21 cellular contexts compared by ENCODE assay signal in the genomic region with DNA sequence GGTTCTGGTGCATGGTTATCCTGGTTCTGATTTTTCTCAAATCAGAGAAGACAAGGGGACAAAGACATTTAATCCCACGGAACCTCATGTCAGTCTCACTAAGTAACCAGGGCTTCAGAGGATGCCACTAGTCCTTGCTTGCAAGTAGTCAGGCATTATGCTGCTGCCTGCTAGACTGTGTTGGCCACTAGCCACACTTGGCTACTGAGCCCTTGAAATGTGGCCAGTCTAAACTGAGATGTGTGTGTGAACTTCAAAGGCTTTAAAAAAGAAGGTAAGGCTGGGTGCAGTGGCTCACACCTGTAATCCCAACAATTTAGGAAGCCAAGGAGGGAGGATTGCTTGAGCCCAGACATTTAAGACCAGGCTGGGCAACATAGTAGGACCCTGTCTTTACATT.
"Had no signal": no experiment of that assay in that cellular context is flagged by ENCODE, and none has a peak within 500 bp of the region (broad histone marks: within the 10 kb centered on the region; RNA-seq: fewer than 3 reads in every experiment).

No MANE protein-coding gene starts in this region.

- H3K4me3 ChIP-seq: colonic mucosa, left ventricle myocardium inferior, lower lobe of right lung, pancreas, psoas muscle, right lobe of liver, tibial artery had no signal

- H3K36me3 ChIP-seq: colonic mucosa, left ventricle myocardium inferior, lower lobe of right lung, pancreas, right lobe of liver, tibial artery had no signal

- H3K4me3 Mint-ChIP-seq: naive B cell; nephron; stimulated activated effector memory CD8-positive, alpha-beta T cell treated with anti-CD3 and anti-CD28 coated beads, Interleukin-12 subunit alpha, Interleukin-12 subunit beta, amount 100 ng/mL, for 72 hours had no signal

- DNase-seq: colonic mucosa; effector CD8-positive, alpha-beta T cell; foreskin keratinocyte; immature natural killer cell; kidney; left cardiac atrium; left ventricle myocardium inferior; lower lobe of right lung; naive B cell; occipital lobe; pancreas; psoas muscle; retina; right lobe of liver; stimulated activated CD4-positive, alpha-beta T cell treated with anti-CD3 and anti-CD28 coated beads, Interleukin-4, amount 100 ng/mL, for 1 hour; stimulated activated CD8-positive, alpha-beta memory T cell treated with anti-CD3 and anti-CD28 coated beads, Interleukin-4, amount 100 ng/mL, for 48 hours; stimulated activated naive CD8-positive, alpha-beta T cell treated with anti-CD3 and anti-CD28 coated beads, Interleukin-15, Interleukin-2, amounts not matched to agents 100 U/mL and 50 U/mL, for 24 hours; tibial artery had no signal

- H3K9me3 ChIP-seq: colonic mucosa, left ventricle myocardium inferior, lower lobe of right lung, pancreas, psoas muscle, right lobe of liver, tibial artery had no signal

- H3K27ac Mint-ChIP-seq: naive B cell; nephron; stimulated activated effector memory CD8-positive, alpha-beta T cell treated with anti-CD3 and anti-CD28 coated beads, Interleukin-12 subunit alpha, Interleukin-12 subunit beta, amount 100 ng/mL, for 72 hours had no signal

- H3K27me3 ChIP-seq: colonic mucosa, foreskin keratinocyte, pancreas, right lobe of liver, tibial artery had no signal

- ATAC-seq: esophagus mucosa; foreskin keratinocyte; lower lobe of right lung; pancreas; psoas muscle; right lobe of liver; stimulated activated naive CD8-positive, alpha-beta T cell treated with anti-CD3 and anti-CD28 coated beads, Interleukin-15, Interleukin-2, amounts not matched to agents 100 U/mL and 50 U/mL, for 24 hours had no signal

- H3K27ac ChIP-seq: colonic mucosa, foreskin keratinocyte, left ventricle myocardium inferior, lower lobe of right lung, pancreas, psoas muscle, right lobe of liver, tibial artery had no signal

- H3K4me1 Mint-ChIP-seq: nephron had no signal

- H3K4me1 ChIP-seq: lower lobe of right lung, psoas muscle, right lobe of liver had no signal

- H3K9me3 Mint-ChIP-seq: immature natural killer cell; naive B cell; stimulated activated effector memory CD8-positive, alpha-beta T cell treated with anti-CD3 and anti-CD28 coated beads, Interleukin-12 subunit alpha, Interleukin-12 subunit beta, amount 100 ng/mL, for 72 hours had no signal

- H3K36me3 Mint-ChIP-seq: naive B cell; stimulated activated effector memory CD8-positive, alpha-beta T cell treated with anti-CD3 and anti-CD28 coated beads, Interleukin-12 subunit alpha, Interleukin-12 subunit beta, amount 100 ng/mL, for 72 hours had no signal
